Comparison of ENCODE assay signal across 28 cellular contexts in the genomic region with DNA sequence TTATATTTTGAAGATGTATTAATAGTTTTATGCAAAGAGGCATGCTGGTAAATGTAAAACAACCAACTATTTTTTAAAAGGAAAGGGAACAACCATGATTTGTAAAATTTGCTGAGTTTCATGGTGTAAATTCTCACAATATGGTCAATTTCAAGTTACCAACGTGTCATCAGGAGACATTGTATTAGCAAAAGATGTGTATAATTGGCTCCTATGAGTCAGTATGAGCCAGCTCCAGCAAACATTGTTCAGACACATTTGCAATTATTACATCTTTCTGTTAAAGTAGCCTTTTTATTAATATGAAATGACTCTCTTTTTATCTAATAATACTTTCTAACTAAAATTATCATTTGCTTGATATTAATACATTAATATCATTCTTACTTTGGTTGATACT. TPM values are rescaled to one million over a fixed set of nuclear protein-coding genes. Genes with fewer than 3 reads are reported as not detected.
"Had no signal": no experiment of that assay in that cellular context is flagged by ENCODE, and none has a peak within 500 bp of the region (broad histone marks: within the 10 kb centered on the region; RNA-seq: fewer than 3 reads in every experiment).

No MANE protein-coding gene starts in this region.

- H3K4me3 ChIP-seq: left lung, lower lobe of right lung, pancreas, prostate gland, sigmoid colon, spleen, suprapubic skin, thoracic aorta, tibial artery, upper lobe of right lung had no signal

- H3K27me3 ChIP-seq: left lung, sigmoid colon, spleen, suprapubic skin, tibial artery, upper lobe of right lung had no signal

- H3K4me1 ChIP-seq: left lung, lower lobe of right lung, pancreas, prostate gland, sigmoid colon, spleen, suprapubic skin, tibial artery, upper lobe of right lung had no signal

- ATAC-seq: left colon; left lung; lower lobe of right lung; naive thymus-derived CD8-positive, alpha-beta T cell; pancreas; right cardiac atrium; stimulated activated effector memory CD8-positive, alpha-beta T cell treated with anti-CD3 and anti-CD28 coated beads, Interleukin-12 subunit alpha, Interleukin-12 subunit beta, amount 100 ng/mL, for 72 hours; upper lobe of right lung had no signal

- FAIRE-seq: islet of Langerhans, kidney, pancreas, urothelium cell line had no signal

- H3K36me3 ChIP-seq: left lung, lower lobe of right lung, pancreas, prostate gland, sigmoid colon, spleen, suprapubic skin, thoracic aorta, tibial artery, upper lobe of right lung had no signal

- H3K27ac ChIP-seq: left lung, lower lobe of right lung, pancreas, prostate gland, sigmoid colon, spleen, suprapubic skin, thoracic aorta, tibial artery, upper lobe of right lung had no signal

- DNase-seq: hippocampal formation; immature natural killer cell; kidney; left colon; left lung; lower lobe of right lung; mammary epithelial cell; mesenchymal stem cell; naive thymus-derived CD8-positive, alpha-beta T cell; nucleus accumbens; pancreas; retina; right cardiac atrium; sigmoid colon; small intestine; spleen; stimulated activated CD4-positive, alpha-beta T cell treated with anti-CD3 and anti-CD28 coated beads, Interleukin-4, amount 100 ng/mL, for 24 hours; stimulated activated naive CD4-positive, alpha-beta T cell; tibial artery; trophoblast cell; upper lobe of right lung had no signal

- H3K9me3 ChIP-seq: pancreas, prostate gland, suprapubic skin, upper lobe of right lung had no signal

RNA-seq across cellular contexts. Expression of a gene that starts 15.3 kb away (rescaled TPM):
- total RNA-seq: neural crest cell had no signal

RNA-seq across cellular contexts. Expression of a gene that starts 58.9 kb away (rescaled TPM):
- total RNA-seq: naive thymus-derived CD8-positive, alpha-beta T cell had no signal
- polyA plus RNA-seq: immature natural killer cell; mammary epithelial cell; naive thymus-derived CD8-positive, alpha-beta T cell had no signal
